Comparison of ENCODE assay signal across 1 cellular context in genomic region chr7:6930081-6930635, GRCh38.
TF ChIP-seq lines count a peak whose summit lies in the region.

No MANE protein-coding gene starts in this region.

TF ChIP-seq in GM12878, 131 proteins besides CTCF, POLR2A, EP300 and RAD21:
- peak; percentile 88 for TF ChIP-seq ZBTB40 (IDR thresholded peaks at IDR 0.05; ENCODE audit: borderline replicate concordance)
